In genomic region chr19:46773018-46773399, GRCh38 we compare ENCODE assay signal across 21 cellular contexts. TPM values are rescaled to one million over a fixed set of nuclear protein-coding genes. Genes with fewer than 3 reads are reported as not detected.
DNase-seq lines count a peak whose midpoint lies in the region; ATAC-seq and TF ChIP-seq lines count a peak whose summit lies in the region.
"Had no signal": no experiment of that assay in that cellular context is flagged by ENCODE, and none has a peak within 500 bp of the region (broad histone marks: within the 10 kb centered on the region; RNA-seq: fewer than 3 reads in every experiment).

No MANE protein-coding gene starts in this region.

- no peak overlapping the region for H3K4me3 Mint-ChIP-seq in activated CD4-positive, alpha-beta T cell treated with anti-CD3 and anti-CD28 coated beads for 36 hours
- H3K4me3 Mint-ChIP-seq in GM23338 (no peak overlapping the region), nephron progenitor cell (no peak overlapping the region)

- 62 to 79% (median 70%) methylated on average over 7 of the region's 7 CpGs for WGBS in adrenal gland, 4 donors

- H3K27ac Mint-ChIP-seq in activated CD4-positive, alpha-beta T cell treated with anti-CD3 and anti-CD28 coated beads for 36 hours, result peak overlapping the region; percentile 37
- H3K27ac Mint-ChIP-seq in GM23338 (0 out of 2 replicates have a peak overlapping the region, but pooled peaks have one; percentile 2), nephron progenitor cell (peak overlapping the region; percentile 70)

- ATAC-seq in activated CD4-positive, alpha-beta T cell treated with anti-CD3 and anti-CD28 coated beads for 36 hours, result no peak
- ATAC-seq in GM23338, result no peak

- H4K20me1 ChIP-seq in GM23338 (replicated peaks; ENCODE audit: insufficient read depth), result peaks cover 25% of the 10 kb centered on the region

- no peaks in the 10 kb centered on the region for H3K9me2 ChIP-seq in GM23338 (ENCODE audit: insufficient read depth)

- H3K79me2 ChIP-seq in GM23338 (replicated peaks; ENCODE audit: insufficient read depth), result no peaks in the 10 kb centered on the region; the same call in 1 of the 2 replicates

- H3K9me3 Mint-ChIP-seq in activated CD4-positive, alpha-beta T cell treated with anti-CD3 and anti-CD28 coated beads for 36 hours (ENCODE audit: low read depth), result no peaks in the 10 kb centered on the region
- H3K9me3 Mint-ChIP-seq in GM23338 (no peaks in the 10 kb centered on the region), nephron progenitor cell (no peaks in the 10 kb centered on the region)

- no peak for TF ChIP-seq CTCF in GM23338 (conservative IDR thresholded peaks at IDR 0.05; ENCODE audit: low read depth in 2 of 2)
- TF ChIP-seq CTCF in nephron progenitor cell (IDR thresholded peaks at IDR 0.05), result no peak
- no peak for TF ChIP-seq CTCF in adrenal gland (IDR thresholded peaks at IDR 0.05)

- H3K27ac ChIP-seq in GM23338 (ENCODE audit: low read depth) (peak overlapping the region; percentile 46; the same call in 1 of the 2 replicates), adrenal gland (no peak overlapping the region)
- H3K27ac ChIP-seq: 22Rv1, PC-9, SJSA1 had no signal

- CTCF ChIA-PET in activated CD4-positive, alpha-beta T cell treated with anti-CD3 and anti-CD28 coated beads for 36 hours (lab: Charles Lee), result interaction anchor here (1.4 kb wide), 1 partner anchor 19 kb away, joined by 3 read pairs; no protein-coding TSS in a partner anchor

- POLR2A ChIA-PET in activated CD4-positive, alpha-beta T cell treated with anti-CD3 and anti-CD28 coated beads for 36 hours (lab: Charles Lee), result interaction anchor here (0.7 kb wide), 1 partner anchor 36 kb away, joined by 3 read pairs; no protein-coding TSS in a partner anchor

- peaks cover 33% of the 10 kb centered on the region for H3F3A ChIP-seq in GM23338 (replicated peaks; ENCODE audit: low read depth)

- H3K4me2 ChIP-seq in GM23338, result no peak overlapping the region
- H3K4me2 ChIP-seq: PC-9 had no signal

- intact Hi-C loops in activated CD4-positive, alpha-beta T cell treated with anti-CD3 and anti-CD28 coated beads for 36 hours (cut with DNase I, micrococcal nuclease), result no loop called here
- intact Hi-C loops in adrenal gland (cut with DNase I), result no loop called here

- H3K4me3 ChIP-seq in GM23338, result no peak overlapping the region
- no peak overlapping the region for H3K4me3 ChIP-seq in adrenal gland
- H3K4me3 ChIP-seq: MG63, PC-9, SJSA1 had no signal

- H3K36me3 ChIP-seq in GM23338 (ENCODE audit: insufficient read depth) (peaks cover 29% of the 10 kb centered on the region), adrenal gland (replicated peaks in 1 of 2) (peaks cover 0 to 29% of the 10 kb centered on the region in 2 donors)

- no peak for DNase-seq in activated CD4-positive, alpha-beta T cell treated with anti-CD3 and anti-CD28 coated beads for 36 hours
- no peak for DNase-seq in activated CD4-positive, alpha-beta T cell treated with anti-CD3 and anti-CD28 coated beads for 1 hour
- DNase-seq in GM23338 (ENCODE audit: low spot score) (no peak), SW480 (ENCODE audit: low spot score) (peak; percentile 85), nephron progenitor cell (no peak), adrenal gland (no peak)
- no peak for DNase-seq in stimulated activated CD4-positive, alpha-beta T cell treated with anti-CD3 and anti-CD28 coated beads, Interleukin-1b, Interleukin-23, amount 100 ng/mL, for 48 hours
- DNase-seq: DMS153, KG1, MG63, NCI-H1105 treated with DMSO at 0.1 percent for 48 hours, NCI-H146, NCI-H1930, NCI-H2107, NCI-H446, NCI-H524 treated with DMSO at 0.1 percent for 48 hours, NCI-H774, Right ventricle myocardium superior had no signal

- H3K4me1 ChIP-seq in GM23338 (ENCODE audit: insufficient read depth) (no peaks in the 10 kb centered on the region), adrenal gland (replicated peaks in 1 of 2) (no peaks in the 10 kb centered on the region)

- no peaks in the 10 kb centered on the region for H3K27me3 Mint-ChIP-seq in activated CD4-positive, alpha-beta T cell treated with anti-CD3 and anti-CD28 coated beads for 36 hours
- H3K27me3 Mint-ChIP-seq in GM23338 (ENCODE audit: insufficient read depth, low read depth, poor library complexity) (peaks cover 11% of the 10 kb centered on the region), nephron progenitor cell (ENCODE audit: low read depth, poor library complexity) (peaks cover 3% of the 10 kb centered on the region)

- TF ChIP-seq POLR2A in adrenal gland (IDR thresholded peaks at IDR 0.05), result no peak

- no peaks in the 10 kb centered on the region for H3K4me1 Mint-ChIP-seq in activated CD4-positive, alpha-beta T cell treated with anti-CD3 and anti-CD28 coated beads for 36 hours
- H3K4me1 Mint-ChIP-seq in GM23338, result no peaks in the 10 kb centered on the region; the same call in 1 of the 3 replicates
- no peaks in the 10 kb centered on the region for H3K4me1 Mint-ChIP-seq in nephron progenitor cell

- no peaks in the 10 kb centered on the region for H3K27me3 ChIP-seq in GM23338 (ENCODE audit: insufficient read depth)
- H3K27me3 ChIP-seq in adrenal gland, result no peaks in the 10 kb centered on the region
- H3K27me3 ChIP-seq: MG63, SJSA1 had no signal

- no peak overlapping the region for H2AFZ ChIP-seq in GM23338
- H2AFZ ChIP-seq: PC-9 had no signal

- H3K36me3 Mint-ChIP-seq in activated CD4-positive, alpha-beta T cell treated with anti-CD3 and anti-CD28 coated beads for 36 hours (ENCODE audit: low read depth), result peaks cover 41% of the 10 kb centered on the region
- peaks cover 57% of the 10 kb centered on the region for H3K36me3 Mint-ChIP-seq in GM23338 (ENCODE audit: low read depth)
- peaks cover 49% of the 10 kb centered on the region for H3K36me3 Mint-ChIP-seq in nephron progenitor cell (ENCODE audit: low read depth)

- no peaks in the 10 kb centered on the region for H3K9me3 ChIP-seq in adrenal gland (replicated peaks in 1 of 3)
- H3K9me3 ChIP-seq: MG63, SJSA1 had no signal

TF ChIP-seq in GM23338, 12 proteins besides CTCF, POLR2A, EP300 and RAD21:
- TF ChIP-seq NANOG (IDR thresholded peaks at IDR 0.05; ENCODE audit: borderline replicate concordance) (no peak), POLR2AphosphoS5 (IDR thresholded peaks at IDR 0.05; ENCODE audit: low read depth) (0 out of 2 replicates have a peak, but pooled peaks have one; percentile 24)

RNA-seq across cellular contexts. Expression of gene SLC1A5, which starts 15.4 kb away (rescaled TPM):
- 100 to 1,000 TPM; 200 to 227 TPM for total RNA-seq in activated CD4-positive, alpha-beta T cell treated with anti-CD3 and anti-CD28 coated beads for 36 hours
- 249 and 272 TPM in 2 replicates for total RNA-seq in GM23338 (2014; rRNA removed; shearing (Covaris generic))
- polyA plus RNA-seq in GM23338 (2016; fragmentation: Nextera tagmentation; extraction: Ambion mirVana) (103 and 109 TPM in 2 replicates), adrenal gland (10 to 100 TPM; 13.3 to 32.3 (median 14.7) TPM)
- total RNA-seq in adrenal gland, result 10 to 100 TPM; 16.6 to 56.9 (median 34.2) TPM

RNA-seq across cellular contexts. Expression of gene STRN4, which starts 26.8 kb away (rescaled TPM):
- total RNA-seq in activated CD4-positive, alpha-beta T cell treated with anti-CD3 and anti-CD28 coated beads for 36 hours, result 10 to 100 TPM; 56.4 to 56.8 TPM
- 131 and 140 TPM in 2 replicates for total RNA-seq in GM23338 (2014; rRNA removed; shearing (Covaris generic))
- polyA plus RNA-seq in GM23338 (2016; fragmentation: Nextera tagmentation; extraction: Ambion mirVana), result 58.0 and 62.1 TPM in 2 replicates
- total RNA-seq in adrenal gland, result 10 to 100 TPM; 46.6 to 85.7 (median 66.8) TPM
- polyA plus RNA-seq in adrenal gland, result 10 to 100 TPM; 22.3 to 92.8 (median 65.3) TPM

RNA-seq across cellular contexts. Expression of gene FKRP, which starts 27.2 kb away (rescaled TPM):
- 10 to 100 TPM; 12.1 to 16.2 TPM for total RNA-seq in activated CD4-positive, alpha-beta T cell treated with anti-CD3 and anti-CD28 coated beads for 36 hours
- 25.5 and 31.9 TPM in 2 replicates for total RNA-seq in GM23338 (2014; rRNA removed; shearing (Covaris generic))
- polyA plus RNA-seq in GM23338 (2016; fragmentation: Nextera tagmentation; extraction: Ambion mirVana) (8.9 and 11.5 TPM in 2 replicates), adrenal gland (10 to 100 TPM in 2 of 3 donors, 1 to 10 TPM in 1; 5.5 to 19.1 (median 13.6) TPM)
- 10 to 100 TPM in 7 of 8 donors, 1 to 10 TPM in 1; 9.6 to 31.2 (median 16.7) TPM for total RNA-seq in adrenal gland

RNA-seq across cellular contexts. Expression of gene PRKD2, which starts 56.1 kb away (rescaled TPM):
- 10 to 100 TPM; 76.0 to 78.3 TPM for total RNA-seq in activated CD4-positive, alpha-beta T cell treated with anti-CD3 and anti-CD28 coated beads for 36 hours
- 66.6 and 68.0 TPM in 2 replicates for total RNA-seq in GM23338 (2014; rRNA removed; shearing (Covaris generic))
- 53.8 and 53.9 TPM in 2 replicates for polyA plus RNA-seq in GM23338 (2016; fragmentation: Nextera tagmentation; extraction: Ambion mirVana)
- total RNA-seq in adrenal gland, result 10 to 100 TPM; 11.5 to 37.0 (median 26.8) TPM
- polyA plus RNA-seq in adrenal gland, result 10 to 100 TPM in 2 of 3 donors, 1 to 10 TPM in 1; 6.8 to 77.1 (median 53.7) TPM

Comparison
In these comparisons a context has a peak if more than half of its experiments do, and no peak if none do; other contexts are left out.
1. H3K27ac Mint-ChIP-seq: peak in every context shown above with its lines; median percentile 70 in nephron progenitor cell; 37 in activated CD4-positive, alpha-beta T cell treated with anti-CD3 and anti-CD28 coated beads for 36 hours; 2 in GM23338.